In the genomic region with DNA sequence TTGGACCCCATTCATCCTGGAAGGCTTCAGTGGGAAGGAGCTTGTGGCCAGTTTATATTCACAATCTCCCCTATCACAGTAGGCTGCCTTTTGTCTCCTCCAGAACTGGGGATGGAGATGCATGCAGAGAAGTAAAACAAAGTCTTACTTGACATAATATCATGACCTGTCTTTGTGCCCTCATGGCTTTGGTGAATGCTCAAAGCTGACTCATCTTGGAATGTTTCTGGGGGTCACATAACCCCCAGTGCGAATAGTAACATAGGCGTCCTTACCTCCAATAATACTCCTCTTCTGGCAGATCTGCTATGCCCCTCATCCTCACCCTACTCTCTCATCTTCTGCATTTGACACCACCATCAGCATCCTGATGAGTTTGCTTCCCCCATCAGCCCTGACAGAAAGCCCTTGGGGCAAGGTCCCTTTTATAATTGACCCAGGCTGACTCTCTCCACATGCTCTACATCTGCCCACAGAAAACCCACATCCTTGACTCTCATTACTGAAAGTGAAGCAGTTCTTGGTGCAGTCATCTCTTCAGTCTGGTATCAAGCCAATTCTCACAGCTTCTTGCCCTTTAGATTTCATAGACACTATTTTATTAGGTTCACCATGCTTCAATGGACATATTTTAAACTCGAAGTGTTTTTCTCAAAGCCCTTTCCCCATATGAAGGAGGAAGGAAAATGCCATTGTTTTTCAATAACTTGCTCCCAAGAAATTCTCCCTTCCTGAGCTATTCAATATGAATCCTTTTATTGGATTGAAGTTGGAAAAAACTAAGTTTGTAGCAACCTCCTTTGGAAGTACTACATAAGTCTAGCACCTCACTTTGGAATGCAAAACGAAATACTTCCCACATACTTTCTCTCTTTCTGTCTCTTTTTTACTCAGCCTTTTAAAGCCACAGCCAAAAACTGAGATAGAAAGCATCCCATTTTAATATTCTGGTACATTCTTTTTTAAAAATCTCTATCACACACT, we compare ENCODE assay signal across 10 cellular contexts. TPM values are rescaled to one million over a fixed set of nuclear protein-coding genes. Genes with fewer than 3 reads are reported as not detected.
DNase-seq lines count a peak whose midpoint lies in the region; ATAC-seq lines count a peak whose summit lies in the region.
"Had no signal": no experiment of that assay in that cellular context is flagged by ENCODE, and none has a peak within 500 bp of the region (broad histone marks: within the 10 kb centered on the region; RNA-seq: fewer than 3 reads in every experiment).

No MANE protein-coding gene starts in this region.

- ATAC-seq in GM21367 (IDR thresholded peaks at IDR 0.05; ENCODE audit: unreplicated experiment): peak; percentile 98
- ATAC-seq in HG03196 (IDR thresholded peaks at IDR 0.05; ENCODE audit: unreplicated experiment): peak; percentile 100

- DNase-seq in GM04503 (ENCODE audit: low read depth) (peak; percentile 45), fibroblast of gingiva (ENCODE audit: low read depth) (peak; percentile 16), NCI-H2107 treated with DMSO at 0.1 percent for 48 hours (lab: John Stamatoyannopoulos, UW; ENCODE audit: unreplicated experiment) (no peak), SIG-M5 (lab: John Stamatoyannopoulos, UW) (no peak), SK-N-DZ (ENCODE audit: low spot score) (no peak)
- DNase-seq in stimulated activated CD4-positive, alpha-beta T cell treated with anti-CD3 and anti-CD28 coated beads, Interleukin-12 subunit alpha, Interleukin-12 subunit beta, amount 100 ng/mL, for 4 hours: no peak
- DNase-seq: Right ventricle myocardium superior, upper lobe of left lung had no signal

RNA-seq across cellular contexts. Expression of gene OSTN, which starts 36.6 kb away (rescaled TPM):
- not detected in 2 replicates for polyA plus RNA-seq in SK-N-DZ (2014; cell fraction: cytosol; rRNA removed)
- not detected in 2 replicates for polyA plus RNA-seq in SK-N-DZ (2014; cell fraction: nucleus; rRNA removed)

Comparison
In these comparisons a context has a peak if more than half of its experiments do, and no peak if none do; other contexts are left out.
1. DNase-seq: peak in GM04503 (single experiment) and fibroblast of gingiva (single experiment); none in NCI-H2107 treated with DMSO at 0.1 percent for 48 hours (single experiment), stimulated activated CD4-positive, alpha-beta T cell treated with anti-CD3 and anti-CD28 coated beads, Interleukin-12 subunit alpha, Interleukin-12 subunit beta, amount 100 ng/mL, for 4 hours (single experiment), SIG-M5 (single experiment) and SK-N-DZ (single experiment).